9 cellular contexts compared by ENCODE assay signal in the genomic region with DNA sequence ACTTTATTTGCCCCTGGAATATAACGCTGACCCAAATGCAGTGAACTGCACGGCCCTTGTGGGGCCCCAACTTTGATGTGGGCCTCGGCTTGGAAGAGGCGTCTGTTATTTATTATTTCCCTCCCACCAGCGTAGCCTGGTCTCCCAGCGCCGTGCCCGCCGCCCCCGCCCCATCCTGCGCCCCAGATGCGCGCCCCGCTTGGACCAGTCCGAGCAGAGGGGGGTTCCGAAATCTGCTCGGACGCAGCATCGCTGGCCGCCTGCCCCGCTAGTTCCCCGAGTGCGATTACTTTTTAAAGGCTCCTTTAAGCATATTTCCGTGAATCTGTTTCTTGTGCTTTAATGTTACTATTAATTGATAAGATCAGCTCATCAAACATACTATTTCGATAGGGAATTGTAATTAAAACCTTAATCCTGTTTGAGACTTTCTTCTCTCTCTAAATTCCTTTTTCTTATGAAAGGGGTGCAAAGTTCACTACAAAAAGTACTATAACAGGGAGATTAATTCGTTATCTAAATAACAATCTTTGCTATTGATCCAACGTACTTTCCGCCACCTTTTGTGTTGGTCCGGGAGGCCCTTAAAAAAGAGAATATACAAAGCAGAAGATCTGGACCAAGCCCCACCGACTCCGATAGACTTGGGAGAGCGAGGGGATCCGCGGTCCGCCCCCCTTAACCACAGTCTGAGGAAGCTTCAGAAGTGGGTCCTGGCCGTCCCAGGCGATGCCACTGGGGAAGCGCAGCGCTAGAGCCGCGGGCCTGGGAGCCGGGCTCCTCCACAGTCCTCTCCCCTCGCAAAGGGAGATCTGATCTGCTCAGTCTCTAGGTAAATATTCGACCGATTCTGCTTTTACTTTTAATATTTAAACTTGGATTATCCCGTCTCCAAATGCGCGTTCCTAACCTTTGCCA. TPM values are rescaled to one million over a fixed set of nuclear protein-coding genes. Genes with fewer than 3 reads are reported as not detected.
DNase-seq lines count a peak whose midpoint lies in the region; ATAC-seq and TF ChIP-seq lines count a peak whose summit lies in the region.
"Had no signal": no experiment of that assay in that cellular context is flagged by ENCODE, and none has a peak within 500 bp of the region (broad histone marks: within the 10 kb centered on the region; RNA-seq: fewer than 3 reads in every experiment).

No MANE protein-coding gene starts in this region.

- H3K27ac ChIP-seq in heart right ventricle (no peak overlapping the region), right lobe of liver (no peak overlapping the region), upper lobe of right lung (no peak overlapping the region), body of pancreas (no peak overlapping the region)

- H3K9me3 ChIP-seq in heart right ventricle (no peaks in the 10 kb centered on the region), right lobe of liver (no peaks in the 10 kb centered on the region), upper lobe of right lung (no peaks in the 10 kb centered on the region), body of pancreas (no peaks in the 10 kb centered on the region)

- 5 to 6% methylated on average over 48 of the region's 48 CpGs for WGBS in heart right ventricle, 2 donors
- 6% methylated on average over 32 of the region's 48 CpGs for WGBS in right lobe of liver (ENCODE audit: insufficient coverage, low coverage, low lambda C conversion rate, missing lambda C conversion rate)
- 5 to 8% methylated on average over 46 to 48 of the region's 48 CpGs for WGBS in body of pancreas, 2 donors

- no peak for DNase-seq in heart right ventricle
- no peak for DNase-seq in Right ventricle myocardium inferior (ENCODE audit: missing footprints)
- DNase-seq in right lobe of liver, result no peak
- no peak for DNase-seq in upper lobe of right lung
- no peak for DNase-seq in body of pancreas
- no peak for DNase-seq in hepatic stellate cell (ENCODE audit: low spot score)
- DNase-seq in cerebellar cortex (ENCODE audit: low spot score), result no peak
- DNase-seq: effector CD4-positive, alpha-beta T cell had no signal

- intact Hi-C loops in heart right ventricle (cut with DNase I) (loop anchor here in 7 of 10 donors (5.0 to 10.0 kb wide), 5 partner anchors 273 to 1660 kb away; no protein-coding TSS in a partner anchor), Right ventricle myocardium inferior (cut with DNase I) (loop anchor here (2.0 to 10.0 kb wide), 2 partner anchors 270 to 1348 kb away; no protein-coding TSS in a partner anchor), right lobe of liver (cut with DNase I) (no loop called here), upper lobe of right lung (cut with DNase I) (no loop called here), body of pancreas (cut with DNase I) (loop anchor here (10.0 kb wide), 1 partner anchor 1350 kb away; no protein-coding TSS in a partner anchor)

- H3K4me3 Mint-ChIP-seq in activated T-helper 17 cell treated with anti-CD3 and anti-CD28 coated beads, Interleukin-2, amount 50 U/mL, for 72 hours, result peak overlapping the region; percentile 37

- H3K4me1 Mint-ChIP-seq in activated T-helper 17 cell treated with anti-CD3 and anti-CD28 coated beads, Interleukin-2, amount 50 U/mL, for 72 hours, result peaks cover 16% of the 10 kb centered on the region

- H3K4me3 ChIP-seq in heart right ventricle (peak overlapping the region in 7 of 10 donors; percentile 6 to 43 (median 30)), right lobe of liver (peak overlapping the region in 2 of 3 donors; percentile 14 to 20), upper lobe of right lung (peak overlapping the region; percentile 1), body of pancreas (no peak overlapping the region)

- no peak overlapping the region for H3K27ac Mint-ChIP-seq in activated T-helper 17 cell treated with anti-CD3 and anti-CD28 coated beads, Interleukin-2, amount 50 U/mL, for 72 hours

- H3K27me3 Mint-ChIP-seq in activated T-helper 17 cell treated with anti-CD3 and anti-CD28 coated beads, Interleukin-2, amount 50 U/mL, for 72 hours, result peaks cover 74% of the 10 kb centered on the region

- ATAC-seq in heart right ventricle (no peak), Right ventricle myocardium inferior (no peak), right lobe of liver (peak in 2 of 4 donors; percentile 16 to 23), upper lobe of right lung (no peak), body of pancreas (no peak)
- ATAC-seq in activated T-helper 17 cell treated with anti-CD3 and anti-CD28 coated beads, Interleukin-2, amount 50 U/mL, for 72 hours (replicated peaks), result no peak

- no peak for TF ChIP-seq CTCF in heart right ventricle (IDR thresholded peaks at IDR 0.05)
- TF ChIP-seq CTCF in right lobe of liver (IDR thresholded peaks at IDR 0.05), result no peak
- TF ChIP-seq CTCF in upper lobe of right lung (IDR thresholded peaks at IDR 0.05), result no peak
- TF ChIP-seq CTCF in body of pancreas (IDR thresholded peaks at IDR 0.05), result no peak

- TF ChIP-seq POLR2A in right lobe of liver (IDR thresholded peaks at IDR 0.05), result no peak
- TF ChIP-seq POLR2A in body of pancreas (IDR thresholded peaks at IDR 0.05), result no peak

- H3K9me3 Mint-ChIP-seq in activated T-helper 17 cell treated with anti-CD3 and anti-CD28 coated beads, Interleukin-2, amount 50 U/mL, for 72 hours, result no peaks in the 10 kb centered on the region

- peaks cover 4 to 42% (median 34%) of the 10 kb centered on the region in 9 donors for H3K4me1 ChIP-seq in heart right ventricle
- H3K4me1 ChIP-seq in right lobe of liver, result peaks cover 0 to 22% (median 6%) of the 10 kb centered on the region in 4 donors
- H3K4me1 ChIP-seq in upper lobe of right lung, result peaks cover 15% of the 10 kb centered on the region
- peaks cover 32% of the 10 kb centered on the region for H3K4me1 ChIP-seq in body of pancreas

- H3K36me3 ChIP-seq in heart right ventricle (no peaks in the 10 kb centered on the region), right lobe of liver (no peaks in the 10 kb centered on the region), upper lobe of right lung (no peaks in the 10 kb centered on the region), body of pancreas (replicated peaks in 1 of 2; ENCODE audit: insufficient read depth in 1 of 2, low read depth in 2 of 2) (no peaks in the 10 kb centered on the region)

- peaks cover 18% of the 10 kb centered on the region for H3K36me3 Mint-ChIP-seq in activated T-helper 17 cell treated with anti-CD3 and anti-CD28 coated beads, Interleukin-2, amount 50 U/mL, for 72 hours (ENCODE audit: low read depth)

- H3K27me3 ChIP-seq in heart right ventricle (peaks cover 27 to 100% (median 98%) of the 10 kb centered on the region in 7 donors), right lobe of liver (peaks cover 4 to 38% of the 10 kb centered on the region in 2 donors), upper lobe of right lung (peaks cover 98% of the 10 kb centered on the region), body of pancreas (peaks cover 0 to 73% of the 10 kb centered on the region in 2 donors)

RNA-seq across cellular contexts. Expression of a gene that starts 10.1 kb away (rescaled TPM):
- not detected for total RNA-seq in heart right ventricle
- polyA plus RNA-seq in heart right ventricle, result not detected
- not detected for total RNA-seq in Right ventricle myocardium inferior
- total RNA-seq in activated T-helper 17 cell treated with anti-CD3 and anti-CD28 coated beads, Interleukin-2, amount 50 U/mL, for 72 hours, result not detected
- not detected for total RNA-seq in right lobe of liver
- not detected for total RNA-seq in upper lobe of right lung
- not detected for total RNA-seq in body of pancreas

Comparison
In these comparisons a context has a peak if more than half of its experiments do, and no peak if none do; other contexts are left out.
1. H3K4me3 ChIP-seq: peak in heart right ventricle (7 of 10), right lobe of liver (2 of 3) and upper lobe of right lung (single experiment); none in body of pancreas (0 of 2).
2. intact Hi-C loops: an anchor here in heart right ventricle (5.0 to 10.0 kb wide), Right ventricle myocardium inferior (2.0 to 10.0 kb wide) and body of pancreas (10.0 kb wide); none called in right lobe of liver and upper lobe of right lung.